ENCODE assay signal across 27 cellular contexts in the genomic region with DNA sequence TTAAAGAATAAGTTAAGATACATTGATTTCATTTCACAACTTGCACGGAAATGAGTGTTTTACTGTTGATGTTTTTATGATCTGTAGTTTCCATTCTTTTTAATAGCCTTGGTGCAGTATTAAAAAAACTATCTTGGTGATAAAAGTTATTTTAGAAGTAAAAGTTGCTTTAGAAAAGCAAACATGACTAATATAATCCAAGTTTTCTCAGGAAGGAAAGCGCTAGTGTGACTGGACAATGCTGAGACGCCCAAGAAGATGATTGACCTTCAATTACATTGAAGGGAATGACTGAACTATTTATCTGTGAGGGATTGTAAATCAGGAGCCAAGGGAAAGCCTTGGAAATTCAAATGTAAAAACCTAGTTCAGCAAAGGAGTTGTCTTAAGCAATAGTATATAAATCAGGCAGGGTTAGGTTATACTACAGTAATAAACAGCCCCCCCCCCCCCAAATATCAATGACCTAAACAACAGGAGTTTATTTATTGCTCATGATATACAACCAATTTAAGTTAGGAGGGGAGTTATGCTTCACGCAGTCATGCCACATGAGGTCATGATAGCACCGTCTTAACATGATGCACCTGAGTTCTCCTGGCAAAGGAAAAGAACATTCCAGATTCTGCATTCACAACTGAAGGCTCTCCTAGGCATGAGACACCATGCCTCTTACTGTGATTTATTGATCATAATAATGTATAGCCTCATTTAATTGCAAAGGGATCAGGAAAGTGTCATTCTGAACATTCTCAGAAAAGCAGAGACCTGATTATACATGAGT.
"Had no signal": no experiment of that assay in that cellular context is flagged by ENCODE, and none has a peak within 500 bp of the region (broad histone marks: within the 10 kb centered on the region; RNA-seq: fewer than 3 reads in every experiment).

No MANE protein-coding gene starts in this region.

- H3K4me1 Mint-ChIP-seq: activated T-helper 17 cell treated with anti-CD3 and anti-CD28 coated beads, Interleukin-2, amount 50 U/mL, for 72 hours; nephron progenitor cell; stimulated activated naive B cell treated with anti-CD40 and anti-IgM and Interleukin-4, amounts not matched to agents 10 μg/mL and 1 μg/mL and 100 μg/mL, for 72 hours had no signal

- H3K4me3 ChIP-seq: adrenal gland, hepatocyte, smooth muscle cell, upper lobe of right lung had no signal

- H3K4me3 Mint-ChIP-seq: activated naive CD8-positive, alpha-beta T cell; activated T-cell treated with anti-CD3 and anti-CD28 coated beads, Interleukin-2, amount 50 U/mL, for 24 hours; activated T-helper 17 cell treated with anti-CD3 and anti-CD28 coated beads, Interleukin-2, amount 50 U/mL, for 72 hours; immature natural killer cell; nephron progenitor cell; stimulated activated naive B cell treated with anti-CD40 and anti-IgM and Interleukin-4, amounts not matched to agents 10 μg/mL and 1 μg/mL and 100 μg/mL, for 72 hours; T-helper 1 cell treated with Interleukin-12 subunit alpha and Interleukin-12 subunit beta and Interleukin-4 antibody, amounts not matched to agents 30 μg/mL and 1 μg/mL, for 36 hours; WTC11 had no signal

- H3K27ac Mint-ChIP-seq: activated naive CD8-positive, alpha-beta T cell; activated T-cell treated with anti-CD3 and anti-CD28 coated beads, Interleukin-2, amount 50 U/mL, for 24 hours; activated T-helper 17 cell treated with anti-CD3 and anti-CD28 coated beads, Interleukin-2, amount 50 U/mL, for 72 hours; immature natural killer cell; nephron progenitor cell; stimulated activated naive B cell treated with anti-CD40 and anti-IgM and Interleukin-4, amounts not matched to agents 10 μg/mL and 1 μg/mL and 100 μg/mL, for 72 hours; T-helper 1 cell treated with Interleukin-12 subunit alpha and Interleukin-12 subunit beta and Interleukin-4 antibody, amounts not matched to agents 30 μg/mL and 1 μg/mL, for 36 hours; WTC11 had no signal

- H3K9me3 Mint-ChIP-seq: activated T-helper 17 cell treated with anti-CD3 and anti-CD28 coated beads, Interleukin-2, amount 50 U/mL, for 72 hours had no signal

- H3K36me3 ChIP-seq: adrenal gland, upper lobe of right lung had no signal

- FAIRE-seq: astrocyte had no signal

- H3K9me3 ChIP-seq: adrenal gland, upper lobe of right lung had no signal

- H3K27me3 Mint-ChIP-seq: activated naive CD8-positive, alpha-beta T cell; activated T-cell treated with anti-CD3 and anti-CD28 coated beads, Interleukin-2, amount 50 U/mL, for 24 hours; stimulated activated naive B cell treated with anti-CD40 and anti-IgM and Interleukin-4, amounts not matched to agents 10 μg/mL and 1 μg/mL and 100 μg/mL, for 72 hours had no signal

- H3K4me1 ChIP-seq: adrenal gland, upper lobe of right lung had no signal

- DNase-seq: activated CD4-positive, alpha-beta T cell treated with anti-CD3 and anti-CD28 coated beads, Interleukin-2, amount 50 U/mL, for 4 hours; activated CD8-positive, alpha-beta memory T cell treated with anti-CD3 and anti-CD28 coated beads for 24 hours; activated CD8-positive, alpha-beta memory T cell treated with anti-CD3 and anti-CD28 coated beads, Interleukin-2, amount 50 U/mL, for 4 hours; activated naive CD4-positive, alpha-beta T cell; activated T-cell treated with anti-CD3 and anti-CD28 coated beads, Interleukin-2, amount 50 U/mL, for 24 hours; adrenal gland; central memory CD4-positive, alpha-beta T cell; effector memory CD4-positive, alpha-beta T cell; foreskin fibroblast; immature natural killer cell; kidney glomerular epithelial cell; left ventricle myocardium superior; nephron progenitor cell; occipital lobe; stimulated activated CD4-positive, alpha-beta T cell treated with anti-CD3 and anti-CD28 coated beads, Interleukin-2, amount 100 ng/mL, for 48 hours; stimulated activated CD8-positive, alpha-beta memory T cell treated with anti-CD3 and anti-CD28 coated beads, Interleukin-4, amount 100 ng/mL, for 48 hours; stimulated activated naive B cell treated with anti-CD40 and anti-IgM and Interleukin-4, amounts not matched to agents 10 μg/mL and 1 μg/mL and 100 μg/mL, for 72 hours; T1000; upper lobe of right lung had no signal

- ATAC-seq: activated T-helper 17 cell treated with anti-CD3 and anti-CD28 coated beads, Interleukin-2, amount 50 U/mL, for 72 hours; left ventricle myocardium superior; sciatic nerve; stimulated activated naive B cell treated with anti-CD40 and anti-IgM and Interleukin-4, amounts not matched to agents 10 μg/mL and 1 μg/mL and 100 μg/mL, for 72 hours; upper lobe of right lung; WTC11 had no signal

- H3K27ac ChIP-seq: adrenal gland, hepatocyte, upper lobe of right lung had no signal

- H3K27me3 ChIP-seq: hepatocyte, upper lobe of right lung had no signal

- H3K36me3 Mint-ChIP-seq: activated naive CD8-positive, alpha-beta T cell; immature natural killer cell; stimulated activated naive B cell treated with anti-CD40 and anti-IgM and Interleukin-4, amounts not matched to agents 10 μg/mL and 1 μg/mL and 100 μg/mL, for 72 hours had no signal
